23 cellular contexts compared by ENCODE assay signal in the genomic region with DNA sequence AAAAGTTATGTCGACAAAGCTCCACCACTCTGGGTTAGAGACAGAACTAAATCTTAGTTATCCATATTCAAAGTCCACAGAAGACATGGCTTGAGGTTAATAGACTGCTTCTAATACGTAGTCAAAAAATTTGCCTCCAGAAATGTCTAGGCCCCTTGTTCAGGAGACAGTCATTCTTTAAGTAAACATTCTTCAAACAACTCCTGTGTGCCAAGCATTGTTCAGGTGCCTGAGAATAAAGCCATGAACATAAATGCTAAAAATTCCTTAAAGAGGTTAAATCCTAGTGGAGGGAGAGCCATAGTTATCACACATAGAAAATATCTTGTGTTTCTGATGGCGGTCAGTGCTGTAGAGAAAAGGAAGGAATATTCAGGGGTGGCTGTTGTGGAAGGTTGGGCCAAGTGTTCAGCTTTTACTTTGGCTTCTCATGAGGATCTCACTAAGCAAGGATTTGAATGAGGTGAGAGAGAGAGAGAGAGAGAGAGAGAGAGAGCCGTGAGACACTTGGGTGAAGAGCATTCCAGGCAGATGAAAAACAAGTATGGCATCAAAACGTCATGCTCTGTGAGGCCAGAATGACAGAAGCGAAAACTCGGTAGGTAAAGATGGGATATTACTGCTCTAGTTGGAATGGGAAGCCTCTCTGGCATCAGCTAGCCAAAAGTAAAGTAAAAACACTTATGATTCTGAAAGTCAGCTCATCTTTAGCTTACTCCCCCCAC.
"Had no signal": no experiment of that assay in that cellular context is flagged by ENCODE, and none has a peak within 500 bp of the region (broad histone marks: within the 10 kb centered on the region; RNA-seq: fewer than 3 reads in every experiment).

No MANE protein-coding gene starts in this region.

- H3K9me3 Mint-ChIP-seq: activated B cell treated with CpG ODN at 0.5 μM for 24 hours; activated T-cell treated with anti-CD3 and anti-CD28 coated beads, Interleukin-2, amount 50 U/mL, for 24 hours had no signal

- H3K4me3 ChIP-seq: cardiac muscle cell had no signal

- H3K27ac ChIP-seq: cardiac muscle cell had no signal

- H3K4me1 Mint-ChIP-seq: activated B cell treated with CpG ODN at 0.5 μM for 24 hours; activated CD4-positive, alpha-beta T cell treated with anti-CD3 and anti-CD28 coated beads, Interleukin-2, amount 10 ng/mL, durations not matched to agents 24 days and 14 days; activated CD8-positive, alpha-beta memory T cell treated with anti-CD3 and anti-CD28 coated beads, Interleukin-2, amount 10 ng/mL, durations not matched to agents 7 days and 5 days; activated naive CD4-positive, alpha-beta T cell treated with anti-CD3 and anti-CD28 coated beads, Interleukin-2, amount 50 U/mL, for 24 hours; brain had no signal

- H3K4me3 Mint-ChIP-seq: activated B cell treated with CpG ODN at 0.5 μM for 24 hours; activated CD4-positive, alpha-beta T cell treated with anti-CD3 and anti-CD28 coated beads, Interleukin-2, amount 10 ng/mL, durations not matched to agents 24 days and 14 days; activated CD8-positive, alpha-beta memory T cell treated with anti-CD3 and anti-CD28 coated beads, Interleukin-2, amount 10 ng/mL, durations not matched to agents 7 days and 5 days; activated naive CD4-positive, alpha-beta T cell treated with anti-CD3 and anti-CD28 coated beads, Interleukin-2, amount 50 U/mL, for 24 hours; activated T-cell treated with anti-CD3 and anti-CD28 coated beads, Interleukin-2, amount 50 U/mL, for 24 hours; activated T-helper 1 cell treated with anti-CD3 and anti-CD28 coated beads, Interleukin-12 subunit alpha, Interleukin-12 subunit beta, Interleukin-2, Interleukin-4 antibody, amounts not matched to agents 30 ng/mL and 10 ng/mL and 1 ng/mL, durations not matched to agents 14 hours and 24 hours and 36 hours; brain; T-helper 1 cell treated with Interleukin-12 subunit alpha and Interleukin-12 subunit beta and Interleukin-4 antibody, amounts not matched to agents 30 μg/mL and 1 μg/mL, for 36 hours had no signal

- H3K27me3 Mint-ChIP-seq: activated B cell treated with CpG ODN at 0.5 μM for 24 hours; activated CD4-positive, alpha-beta T cell treated with anti-CD3 and anti-CD28 coated beads, Interleukin-2, amount 10 ng/mL, durations not matched to agents 24 days and 14 days; activated CD8-positive, alpha-beta memory T cell treated with anti-CD3 and anti-CD28 coated beads, Interleukin-2, amount 10 ng/mL, durations not matched to agents 7 days and 5 days; activated naive CD4-positive, alpha-beta T cell treated with anti-CD3 and anti-CD28 coated beads, Interleukin-2, amount 50 U/mL, for 24 hours; activated T-cell treated with anti-CD3 and anti-CD28 coated beads, Interleukin-2, amount 50 U/mL, for 24 hours; brain had no signal

- FAIRE-seq: RCC 7860 had no signal

- H3K36me3 ChIP-seq: cardiac muscle cell had no signal

- H3K36me3 Mint-ChIP-seq: activated CD8-positive, alpha-beta memory T cell treated with anti-CD3 and anti-CD28 coated beads, Interleukin-2, amount 10 ng/mL, durations not matched to agents 7 days and 5 days; activated naive CD4-positive, alpha-beta T cell treated with anti-CD3 and anti-CD28 coated beads, Interleukin-2, amount 50 U/mL, for 24 hours had no signal

- DNase-seq: activated B cell treated with CpG ODN at 0.5 μM for 24 hours; activated CD4-positive, alpha-beta T cell treated with anti-CD3 and anti-CD28 coated beads for 1 hour; activated CD4-positive, alpha-beta T cell treated with anti-CD3 and anti-CD28 coated beads, Interleukin-2, amount 10 ng/mL, durations not matched to agents 24 days and 14 days; activated CD4-positive, alpha-beta T cell treated with anti-CD3 and anti-CD28 coated beads, Interleukin-2, amount 50 U/mL, for 48 hours; activated CD8-positive, alpha-beta memory T cell treated with anti-CD3 and anti-CD28 coated beads, Interleukin-2, amount 10 ng/mL, durations not matched to agents 7 days and 5 days; activated effector memory CD4-positive, alpha-beta T cell treated with Interleukin-2 at 50 U/mL for 16 hours; activated naive CD4-positive, alpha-beta T cell; activated T-cell treated with anti-CD3 and anti-CD28 coated beads, Interleukin-2, amount 50 U/mL, for 24 hours; aorta; KG1; NCI-H1092 treated with DMSO at 0.1 percent for 48 hours; NCI-H1417 treated with DMSO at 0.1 percent for 48 hours; NCI-H1694; NCI-H2029 treated with DMSO at 0.1 percent for 48 hours; NCI-H510A treated with DMSO at 0.1 percent for 48 hours; NCI-H69; SHP77 treated with DMSO at 0.1 percent for 48 hours had no signal

- H3K27me3 ChIP-seq: cardiac muscle cell had no signal

- ATAC-seq: activated CD8-positive, alpha-beta memory T cell treated with anti-CD3 and anti-CD28 coated beads, Interleukin-2, amount 10 ng/mL, durations not matched to agents 7 days and 5 days had no signal

- H3K27ac Mint-ChIP-seq: activated B cell treated with CpG ODN at 0.5 μM for 24 hours; activated CD4-positive, alpha-beta T cell treated with anti-CD3 and anti-CD28 coated beads, Interleukin-2, amount 10 ng/mL, durations not matched to agents 24 days and 14 days; activated CD8-positive, alpha-beta memory T cell treated with anti-CD3 and anti-CD28 coated beads, Interleukin-2, amount 10 ng/mL, durations not matched to agents 7 days and 5 days; activated naive CD4-positive, alpha-beta T cell treated with anti-CD3 and anti-CD28 coated beads, Interleukin-2, amount 50 U/mL, for 24 hours; activated T-cell treated with anti-CD3 and anti-CD28 coated beads, Interleukin-2, amount 50 U/mL, for 24 hours; activated T-helper 1 cell treated with anti-CD3 and anti-CD28 coated beads, Interleukin-12 subunit alpha, Interleukin-12 subunit beta, Interleukin-2, Interleukin-4 antibody, amounts not matched to agents 30 ng/mL and 10 ng/mL and 1 ng/mL, durations not matched to agents 14 hours and 24 hours and 36 hours; T-helper 1 cell treated with Interleukin-12 subunit alpha and Interleukin-12 subunit beta and Interleukin-4 antibody, amounts not matched to agents 30 μg/mL and 1 μg/mL, for 36 hours had no signal
